Comparison of ENCODE assay signal across 17 cellular contexts in the genomic region with DNA sequence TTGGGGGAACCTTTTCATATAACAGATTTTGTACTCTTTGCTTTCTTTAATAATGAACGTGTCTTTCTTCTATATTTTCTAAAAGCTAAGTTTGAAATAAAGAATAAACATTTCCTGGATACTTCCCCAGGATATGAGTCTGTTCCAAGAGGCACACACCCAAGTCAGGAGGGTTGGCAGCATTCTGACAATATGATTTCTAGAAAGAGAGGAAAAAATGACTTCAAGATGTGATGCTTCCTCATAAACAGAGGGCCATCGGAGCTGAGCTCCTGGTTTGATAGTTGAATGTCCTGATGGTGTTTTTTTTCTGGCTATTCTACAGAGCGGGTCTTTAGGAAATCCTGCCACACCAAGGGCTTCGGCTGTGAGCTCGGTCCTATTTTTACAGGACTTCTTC.
"Had no signal": no experiment of that assay in that cellular context is flagged by ENCODE, and none has a peak within 500 bp of the region (broad histone marks: within the 10 kb centered on the region; RNA-seq: fewer than 3 reads in every experiment).

No MANE protein-coding gene starts in this region.

- H3K27me3 ChIP-seq: brain microvascular endothelial cell, vagina had no signal

- H3K4me1 Mint-ChIP-seq: immature natural killer cell had no signal

- H3K27ac ChIP-seq: brain microvascular endothelial cell, vagina had no signal

- H3K36me3 Mint-ChIP-seq: activated naive CD4-positive, alpha-beta T cell treated with anti-CD3 and anti-CD28 coated beads, Interleukin-2, amount 50 U/mL, for 72 hours; immature natural killer cell; naive thymus-derived CD8-positive, alpha-beta T cell had no signal

- H3K36me3 ChIP-seq: brain microvascular endothelial cell, tibial artery, vagina had no signal

- DNase-seq: activated effector memory CD4-positive, alpha-beta T cell treated with anti-CD3 and anti-CD28 coated beads, Interleukin-2, amount 50 U/mL, for 16 hours; activated T-cell treated with anti-CD3 and anti-CD28 coated beads, Interleukin-2, amount 50 U/mL, for 4 hours; amygdala; brain microvascular endothelial cell; immature natural killer cell; left colon; mammary epithelial cell; mucosa of descending colon; naive thymus-derived CD8-positive, alpha-beta T cell; stimulated activated CD4-positive, alpha-beta T cell treated with anti-CD3 and anti-CD28 coated beads, Interleukin-4, amount 100 ng/mL, for 1 hour; stimulated activated CD8-positive, alpha-beta memory T cell treated with anti-CD3 and anti-CD28 coated beads, Interleukin-4, amount 100 ng/mL, for 48 hours; stimulated activated naive CD8-positive, alpha-beta T cell treated with anti-CD3 and anti-CD28 coated beads, Interleukin-15, Interleukin-2, amounts not matched to agents 100 U/mL and 50 U/mL, for 24 hours; tibial artery had no signal

- H3K4me3 Mint-ChIP-seq: activated T-cell treated with anti-CD3 and anti-CD28 coated beads, Interleukin-2, amount 50 U/mL, for 4 hours; immature natural killer cell; naive thymus-derived CD8-positive, alpha-beta T cell had no signal

- H3K4me1 ChIP-seq: tibial artery, vagina had no signal

- H3K9me3 Mint-ChIP-seq: activated naive CD4-positive, alpha-beta T cell treated with anti-CD3 and anti-CD28 coated beads, Interleukin-2, amount 50 U/mL, for 72 hours; activated T-cell treated with anti-CD3 and anti-CD28 coated beads, Interleukin-2, amount 50 U/mL, for 4 hours; immature natural killer cell had no signal

- H3K4me3 ChIP-seq: mucosa of descending colon, tibial artery, vagina had no signal

- H3K27ac Mint-ChIP-seq: activated naive CD4-positive, alpha-beta T cell treated with anti-CD3 and anti-CD28 coated beads, Interleukin-2, amount 50 U/mL, for 72 hours; immature natural killer cell; progenitor cell of endocrine pancreas had no signal

- H3K9me3 ChIP-seq: mucosa of descending colon, tibial artery, vagina had no signal

- ATAC-seq: activated CD4-positive, CD25-positive, alpha-beta regulatory T cell treated with anti-CD3 and anti-CD28 coated beads, Interleukin-2, amount 50 U/mL, for 24 hours; activated naive CD4-positive, alpha-beta T cell treated with anti-CD3 and anti-CD28 coated beads, Interleukin-2, amount 50 U/mL, for 72 hours; activated T-cell treated with anti-CD3 and anti-CD28 coated beads, Interleukin-2, amount 50 U/mL, for 4 hours; left colon; mucosa of descending colon; naive thymus-derived CD8-positive, alpha-beta T cell; stimulated activated naive CD8-positive, alpha-beta T cell treated with anti-CD3 and anti-CD28 coated beads, Interleukin-15, Interleukin-2, amounts not matched to agents 100 U/mL and 50 U/mL, for 24 hours had no signal
